In genomic region chr20:289693-290080, GRCh38 we compare ENCODE assay signal across 8 cellular contexts. TPM values are rescaled to one million over a fixed set of nuclear protein-coding genes. Genes with fewer than 3 reads are reported as not detected.
DNase-seq lines count a peak whose midpoint lies in the region; ATAC-seq and TF ChIP-seq lines count a peak whose summit lies in the region.

No MANE protein-coding gene starts in this region.

- no peak for ATAC-seq in lung (ENCODE audit: insufficient read depth, low FRiP score)
- ATAC-seq in GM19463 (IDR thresholded peaks at IDR 0.05; ENCODE audit: unreplicated experiment), result no peak
- no peak for ATAC-seq in GM18909 (IDR thresholded peaks at IDR 0.05; ENCODE audit: poor library complexity, unreplicated experiment)

- H3K27me3 ChIP-seq in HL-60 (ENCODE audit: insufficient read depth, poor library complexity, severe bottlenecking), result no peaks in the 10 kb centered on the region
- H3K27me3 ChIP-seq in breast epithelium, result no peaks in the 10 kb centered on the region
- H3K27me3 ChIP-seq in lung (ENCODE audit: control insufficient read depth, insufficient read depth), result no peaks in the 10 kb centered on the region

- WGBS in lung, 2 donors, result 37% methylated on average over 2 of the region's 2 CpGs

- POLR2A ChIA-PET in AG04449 (lab: Yijun Ruan, JAX), result interaction anchor here (1.6 kb wide), 1 partner anchor 35 kb away, joined by 3 read pairs; no protein-coding TSS in a partner anchor

- H3K27ac ChIP-seq in HL-60 (replicated peaks) (peak overlapping the region; percentile 81), breast epithelium (peak overlapping the region; percentile 87), lung (ENCODE audit: low read depth in 1 of 2, low read length in 1 of 2) (peak overlapping the region; percentile 55 to 82)

- H3K4me1 ChIP-seq in breast epithelium (no peaks in the 10 kb centered on the region), lung (ENCODE audit: control insufficient read depth in 2 of 2, insufficient read depth in 2 of 2, low read length in 2 of 2) (peaks cover 0 to 6% of the 10 kb centered on the region in 2 donors)

- TF ChIP-seq CTCF in AG04449 (IDR thresholded peaks at IDR 0.05; ENCODE audit: insufficient read depth, low read length, missing control alignments), result no peak
- no peak for TF ChIP-seq CTCF in HL-60 (IDR thresholded peaks at IDR 0.05; ENCODE audit: insufficient read depth, low read length)
- TF ChIP-seq CTCF in breast epithelium (IDR thresholded peaks at IDR 0.05), result no peak
- no peak for TF ChIP-seq CTCF in lung (IDR thresholded peaks at IDR 0.05; ENCODE audit: control extremely low read depth, extremely low read depth)

- peak overlapping the region; percentile 82 for H3K4me3 ChIP-seq in AG04449 (ENCODE audit: low read depth, low read length)
- H3K4me3 ChIP-seq in HL-60 (replicated peaks; ENCODE audit: insufficient read depth, low read length), result peak overlapping the region; percentile 76
- peak overlapping the region; percentile 59 to 70 (median 67) for H3K4me3 ChIP-seq in breast epithelium
- H3K4me3 ChIP-seq in lung, result peak overlapping the region; percentile 69

- H3K36me3 ChIP-seq in breast epithelium (no peaks in the 10 kb centered on the region), lung (ENCODE audit: control insufficient read depth in 2 of 2, insufficient read depth in 2 of 2, low read length in 2 of 2) (peaks cover 0 to 2% of the 10 kb centered on the region in 2 donors)

- H3K9me3 ChIP-seq in breast epithelium (no peaks in the 10 kb centered on the region), lung (ENCODE audit: control insufficient read depth in 2 of 2, insufficient read depth in 1 of 2, low read length in 1 of 2) (no peaks in the 10 kb centered on the region)

- no peak for TF ChIP-seq POLR2A in breast epithelium (IDR thresholded peaks at IDR 0.05)

- CTCF ChIA-PET in AG04449 (lab: Yijun Ruan, JAX), result interaction anchor here (1.4 to 2.2 kb wide), 2 partner anchors 16 to 64 kb away, joined by 3 to 6 read pairs; no protein-coding TSS in a partner anchor

- intact Hi-C loops in breast epithelium (cut with DNase I; ENCODE audit: low total_unique reads), result no loop called here

- DNase-seq in AG04449 (ENCODE audit: low read depth, low spot score) (no peak), HL-60 (ENCODE audit: low read depth in 1 of 2, low spot score in 1 of 2) (no peak), breast epithelium (ENCODE audit: low spot score in 2 of 2) (no peak), lung (ENCODE audit: low spot score) (no peak), NCI-H69 (lab: John Stamatoyannopoulos, UW) (no peak)
- DNase-seq in activated CD4-positive, CD25-positive, alpha-beta regulatory T cell (lab: John Stamatoyannopoulos, UW), result no peak

RNA-seq across cellular contexts. Expression of gene C20orf96, which starts 0.9 kb away (rescaled TPM):
- total RNA-seq in breast epithelium, result 1 to 10 TPM; 2.6 to 9.2 (median 6.1) TPM
- 10 to 100 TPM; 14.4 to 22.4 TPM for total RNA-seq in lung
- 1 to 10 TPM; 5.2 to 6.6 TPM for polyA plus RNA-seq in lung

RNA-seq across cellular contexts. Expression of gene ZCCHC3, which starts 7.7 kb away (rescaled TPM):
- total RNA-seq in breast epithelium, result 10 to 100 TPM; 10.1 to 14.0 (median 11.5) TPM
- total RNA-seq in lung, result 10 to 100 TPM; 15.3 to 27.8 TPM
- 10 to 100 TPM; 10.4 to 12.0 TPM for polyA plus RNA-seq in lung

RNA-seq across cellular contexts. Expression of gene DEFB132, which starts 32.2 kb away (rescaled TPM):
- total RNA-seq in breast epithelium (under 1 TPM; 0.29 to 0.96 (median 0.33) TPM), lung (not detected)
- polyA plus RNA-seq in lung, result not detected

RNA-seq across cellular contexts. Expression of gene SOX12, which starts 35.7 kb away (rescaled TPM):
- 1 to 10 TPM; 1.1 to 3.7 (median 3.3) TPM for total RNA-seq in breast epithelium
- 10 to 100 TPM in 1 of 2 donors, 1 to 10 TPM in 1; 6.8 to 15.9 TPM for total RNA-seq in lung
- 1 to 10 TPM; 2.7 to 4.1 TPM for polyA plus RNA-seq in lung

RNA-seq across cellular contexts. Expression of gene NRSN2, which starts 57.2 kb away (rescaled TPM):
- total RNA-seq in breast epithelium (10 to 100 TPM in 2 of 3 donors, 1 to 10 TPM in 1; 9.4 to 22.3 (median 21.8) TPM), lung (10 to 100 TPM; 15.3 to 43.7 TPM)
- 10 to 100 TPM; 22.5 to 34.7 TPM for polyA plus RNA-seq in lung
